Comparison of ENCODE assay signal across 30 cellular contexts in the genomic region with DNA sequence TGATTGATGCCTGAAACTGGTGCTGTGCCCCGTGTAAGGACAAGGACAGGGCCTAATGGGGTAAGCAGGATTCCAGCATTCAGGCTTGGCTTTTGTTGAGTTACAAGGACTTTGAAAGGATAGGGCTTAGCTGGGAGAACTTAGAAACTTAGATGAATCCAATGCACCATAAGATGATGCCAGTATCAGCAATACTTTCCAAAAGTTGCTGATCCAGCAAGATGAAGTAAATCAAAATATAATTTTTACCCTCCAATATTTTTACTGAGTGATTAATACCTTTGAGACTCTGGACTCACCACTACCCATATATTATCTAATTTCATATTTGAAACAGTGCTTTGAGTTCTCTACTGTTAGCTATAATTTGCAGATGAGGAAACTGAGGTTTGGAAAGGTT.
"Had no signal": no experiment of that assay in that cellular context is flagged by ENCODE, and none has a peak within 500 bp of the region (broad histone marks: within the 10 kb centered on the region; RNA-seq: fewer than 3 reads in every experiment).

No MANE protein-coding gene starts in this region.

- H3K27me3 Mint-ChIP-seq: progenitor cell of endocrine pancreas; stimulated activated naive CD8-positive, alpha-beta T cell treated with anti-CD3 and anti-CD28 coated beads, Interleukin-15, amount 100 ng/mL, for 72 hours had no signal

- H3K27ac ChIP-seq: coronary artery, esophagus muscularis mucosa, foreskin keratinocyte, gastroesophageal sphincter, heart left ventricle, hepatocyte, parathyroid adenoma, suprapubic skin, transverse colon, vagina had no signal

- H3K4me2 ChIP-seq: hepatocyte, smooth muscle cell had no signal

- H3K4me3 ChIP-seq: coronary artery, esophagus muscularis mucosa, gastroesophageal sphincter, heart left ventricle, hepatocyte, left lung, mucosa of descending colon, smooth muscle cell, suprapubic skin, transverse colon, vagina had no signal

- H3K36me3 Mint-ChIP-seq: naive B cell had no signal

- H3K27ac Mint-ChIP-seq: mesothelial cell of epicardium; naive B cell; nephron; progenitor cell of endocrine pancreas; stimulated activated naive CD8-positive, alpha-beta T cell treated with anti-CD3 and anti-CD28 coated beads, Interleukin-15, amount 100 ng/mL, for 72 hours had no signal

- H3K9ac ChIP-seq: parathyroid adenoma had no signal

- H3K9me3 ChIP-seq: mucosa of descending colon, suprapubic skin, transverse colon, vagina had no signal

- H3K36me3 ChIP-seq: esophagus muscularis mucosa, gastroesophageal sphincter, heart left ventricle, left lung, suprapubic skin, transverse colon, vagina had no signal

- H3K79me2 ChIP-seq: hepatocyte, parathyroid adenoma had no signal

- H3K4me1 Mint-ChIP-seq: mesothelial cell of epicardium; naive B cell; nephron; stimulated activated naive CD8-positive, alpha-beta T cell treated with anti-CD3 and anti-CD28 coated beads, Interleukin-15, amount 100 ng/mL, for 72 hours had no signal

- ATAC-seq: foreskin keratinocyte; gastroesophageal sphincter; heart left ventricle; left cardiac atrium; left lung; mucosa of descending colon; sciatic nerve; stimulated activated naive CD8-positive, alpha-beta T cell treated with anti-CD3 and anti-CD28 coated beads, Interleukin-15, amount 100 ng/mL, for 72 hours had no signal

- H2AFZ ChIP-seq: hepatocyte, parathyroid adenoma had no signal

- H3K4me1 ChIP-seq: esophagus muscularis mucosa, foreskin keratinocyte, gastroesophageal sphincter, heart left ventricle, left lung, parathyroid adenoma, suprapubic skin, transverse colon, vagina had no signal

- DNase-seq: dermis blood vessel endothelial cell; effector memory CD4-positive, alpha-beta T cell; foreskin keratinocyte; heart left ventricle; left cardiac atrium; left lung; mesenchymal stem cell; mucosa of descending colon; naive B cell; stimulated activated CD4-positive, alpha-beta T cell treated with anti-CD3 and anti-CD28 coated beads, Interleukin-12 subunit alpha, Interleukin-12 subunit beta, amount 100 ng/mL, for 4 hours; stimulated activated CD4-positive, alpha-beta T cell treated with anti-CD3 and anti-CD28 coated beads, Interleukin-1b, Interleukin-23, amount 100 ng/mL, for 48 hours; stimulated activated CD4-positive, alpha-beta T cell treated with anti-CD3 and anti-CD28 coated beads, Interleukin-4, amount 100 ng/mL, for 1 hour; stimulated activated CD8-positive, alpha-beta memory T cell treated with anti-CD3 and anti-CD28 coated beads, Interleukin-4, amount 100 ng/mL, for 48 hours; stimulated activated naive CD4-positive, alpha-beta T cell; stimulated activated naive CD8-positive, alpha-beta T cell treated with anti-CD3 and anti-CD28 coated beads, Interleukin-15, amount 100 ng/mL, for 72 hours; transverse colon had no signal

- H3K4me3 Mint-ChIP-seq: mesothelial cell of epicardium; naive B cell; nephron; stimulated activated naive CD8-positive, alpha-beta T cell treated with anti-CD3 and anti-CD28 coated beads, Interleukin-15, amount 100 ng/mL, for 72 hours had no signal

- H3K27me3 ChIP-seq: esophagus muscularis mucosa, foreskin keratinocyte, heart left ventricle, hepatocyte, left lung, suprapubic skin, transverse colon, vagina had no signal

- FAIRE-seq: endothelial cell of umbilical vein, islet of Langerhans had no signal
